Comparison of ENCODE assay signal across 7 cellular contexts in genomic region chr12:132083731-132084641, GRCh38.
DNase-seq lines count a peak whose midpoint lies in the region; ATAC-seq lines count a peak whose summit lies in the region.

No MANE protein-coding gene starts in this region.

- peak; percentile 69 for DNase-seq in NCI-H2029 treated with DMSO at 0.1 percent for 48 hours (lab: John Stamatoyannopoulos, UW)
- peak; percentile 86 for DNase-seq in T-helper 9 cell
- DNase-seq in astrocyte of the hippocampus (ENCODE audit: low read depth, low spot score), result peak; percentile 94
- DNase-seq in hypothalamus (lab: John Stamatoyannopoulos, UW), result peak; percentile 29 to 95 (median 84)
- peak; percentile 85 for DNase-seq in retina

- ATAC-seq in GM18517 (IDR thresholded peaks at IDR 0.05; ENCODE audit: unreplicated experiment) (peak; percentile 83), HG03025 (IDR thresholded peaks at IDR 0.05; ENCODE audit: low FRiP score, unreplicated experiment) (peak; percentile 85)

Comparison
In these comparisons a context has a peak if more than half of its experiments do, and no peak if none do; other contexts are left out.
1. Peak in every context shown above with its lines: DNase-seq and ATAC-seq.